8 cellular contexts compared by ENCODE assay signal in genomic region chr17:7838291-7839075, GRCh38. TPM values are rescaled to one million over a fixed set of nuclear protein-coding genes. Genes with fewer than 3 reads are reported as not detected.
A peak's percentile ranks its signal among the peaks of the same experiment; 100 is the strongest.
DNase-seq lines count a peak whose midpoint lies in the region; ATAC-seq lines count a peak whose summit lies in the region.

No MANE protein-coding gene starts in this region.

- H3K27me3 ChIP-seq in iPS-18a (ENCODE audit: control insufficient read depth, insufficient read depth, low read length): peaks cover 43% of the 10 kb centered on the region

- intact Hi-C loops in cardiac septum (cut with DNase I): no loop called here
- intact Hi-C loops in Right ventricle myocardium superior (cut with DNase I): no loop called here

- H3K27ac ChIP-seq in iPS-18a (ENCODE audit: low read length): no peak overlapping the region
- H3K27ac ChIP-seq in skin epidermis: peak overlapping the region in 20 of 21 experiments; percentile 48 to 100 (median 98)

- H3K36me3 ChIP-seq in iPS-18a (ENCODE audit: control insufficient read depth, low read depth, low read length): no peaks in the 10 kb centered on the region

- H3K4me3 ChIP-seq in iPS-18a (ENCODE audit: low read length): peak overlapping the region; percentile 14
- peak overlapping the region in 5 of 7 experiments; percentile 17 to 83 (median 64) for H3K4me3 ChIP-seq in skin epidermis

- peaks cover 23% of the 10 kb centered on the region for H3K4me1 ChIP-seq in iPS-18a (ENCODE audit: control insufficient read depth, low read depth, low read length)

- no peak overlapping the region for H3K9ac ChIP-seq in iPS-18a (ENCODE audit: low read length)

- H3K9me3 ChIP-seq in iPS-18a (ENCODE audit: control insufficient read depth, low read depth, low read length): no peaks in the 10 kb centered on the region

- ATAC-seq in Right ventricle myocardium superior (ENCODE audit: poor library complexity) (no peak), HG02981 (IDR thresholded peaks at IDR 0.05; ENCODE audit: unreplicated experiment) (no peak), HG03378 (IDR thresholded peaks at IDR 0.05; ENCODE audit: unreplicated experiment) (no peak)

- DNase-seq in cardiac septum (ENCODE audit: low spot score) (peak; percentile 76), Right ventricle myocardium superior (no peak), NCI-H510A treated with DMSO at 0.1 percent for 48 hours (lab: John Stamatoyannopoulos, UW) (peak; percentile 59), amniotic epithelial cell (ENCODE audit: low read depth) (peak; percentile 80)

RNA-seq across cellular contexts. Expression of gene KDM6B, which starts 4.5 kb away (rescaled TPM):
- total RNA-seq in cardiac septum: 22.1 TPM
- total RNA-seq in Right ventricle myocardium superior: 27.9 TPM

RNA-seq across cellular contexts. Expression of gene TMEM88, which starts 16.4 kb away (rescaled TPM):
- 14.7 TPM for total RNA-seq in cardiac septum
- 32.4 TPM for total RNA-seq in Right ventricle myocardium superior

RNA-seq across cellular contexts. Expression of gene NAA38, which starts 18.9 kb away (rescaled TPM):
- total RNA-seq in cardiac septum (68.8 TPM), Right ventricle myocardium superior (101 TPM)

RNA-seq across cellular contexts. Expression of gene CYB5D1, which starts 19.3 kb away (rescaled TPM):
- total RNA-seq in cardiac septum (12.2 TPM), Right ventricle myocardium superior (24.2 TPM)

RNA-seq across cellular contexts. Expression of gene CHD3, which starts 50.1 kb away (rescaled TPM):
- total RNA-seq in cardiac septum (14.2 TPM), Right ventricle myocardium superior (13.7 TPM)
